Comparison of ENCODE assay signal across 22 cellular contexts in the genomic region with DNA sequence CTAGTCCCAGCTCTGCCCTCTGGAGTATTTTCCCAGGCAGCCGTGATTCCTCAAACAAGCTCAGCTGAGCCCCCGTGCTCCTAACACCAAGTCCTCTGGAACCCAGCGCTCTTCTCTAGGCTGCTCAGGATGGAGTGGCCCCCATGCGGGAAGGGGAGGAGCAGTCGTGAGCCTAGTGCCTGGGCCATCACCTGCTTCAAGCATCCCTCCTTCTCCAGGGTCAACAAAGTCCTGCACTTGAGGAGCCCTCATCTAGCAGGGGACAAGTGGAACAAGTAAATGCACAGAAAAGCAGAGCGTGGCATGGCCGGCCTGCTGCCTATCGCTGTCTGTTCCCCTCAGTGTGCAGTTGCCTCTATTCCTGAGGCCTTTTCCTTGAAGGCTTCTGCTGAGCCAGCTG.
DNase-seq lines count a peak whose midpoint lies in the region; ATAC-seq, FAIRE-seq and TF ChIP-seq lines count a peak whose summit lies in the region.
"Had no signal": no experiment of that assay in that cellular context is flagged by ENCODE, and none has a peak within 500 bp of the region (broad histone marks: within the 10 kb centered on the region; RNA-seq: fewer than 3 reads in every experiment).

No MANE protein-coding gene starts in this region.

- no peaks in the 10 kb centered on the region for H3K9me3 Mint-ChIP-seq in WTC11
- H3K9me3 Mint-ChIP-seq in neural crest cell, result no peaks in the 10 kb centered on the region
- H3K9me3 Mint-ChIP-seq: H9 had no signal

- no peak for FAIRE-seq in small intestine (lab: Jason Lieb, UNC)
- FAIRE-seq: G401.6, GM12892 had no signal

- H3K9me3 ChIP-seq in left ventricle myocardium inferior (replicated peaks) (no peaks in the 10 kb centered on the region), uterus (no peaks in the 10 kb centered on the region), small intestine (ENCODE audit: control insufficient read depth, low read depth) (no peaks in the 10 kb centered on the region)
- H3K9me3 ChIP-seq: BLaER1, SK-N-SH had no signal

- peak; percentile 13 for DNase-seq in Right ventricle myocardium inferior (ENCODE audit: missing footprints)
- DNase-seq in left ventricle myocardium inferior, result no peak
- DNase-seq in WTC11 (ENCODE audit: low spot score), result no peak
- DNase-seq in neural crest cell (ENCODE audit: low read depth, low spot score), result no peak
- no peak for DNase-seq in uterus
- DNase-seq in small intestine, result no peak
- DNase-seq: ACHN; CD4-positive, alpha-beta memory T cell; H9; NCI-H1092 treated with DMSO at 0.1 percent for 48 hours; NCI-H146; NCI-H2029; NCI-H2171; NCI-H526 treated with DMSO at 0.1 percent for 48 hours; OCI-M1; SHP77; SK-N-SH had no signal

- TF ChIP-seq CTCF in left ventricle myocardium inferior (IDR thresholded peaks at IDR 0.05; ENCODE audit: borderline replicate concordance) (no peak), WTC11 (IDR thresholded peaks at IDR 0.05) (no peak), neural crest cell (conservative IDR thresholded peaks at IDR 0.05) (no peak), uterus (IDR thresholded peaks at IDR 0.05) (no peak)

- H3K27ac Mint-ChIP-seq in WTC11, result no peak overlapping the region
- no peak overlapping the region for H3K27ac Mint-ChIP-seq in neural crest cell (ENCODE audit: unreplicated experiment)
- H3K27ac Mint-ChIP-seq: CD4-positive, alpha-beta memory T cell; H9 had no signal

- H3K36me3 ChIP-seq in left ventricle myocardium inferior (no peaks in the 10 kb centered on the region), uterus (no peaks in the 10 kb centered on the region), small intestine (ENCODE audit: control insufficient read depth in 2 of 2, insufficient read depth in 2 of 2, low read length in 2 of 2) (no peaks in the 10 kb centered on the region)
- H3K36me3 ChIP-seq: BLaER1 had no signal

- no peak overlapping the region for H3K4me3 Mint-ChIP-seq in WTC11
- peak overlapping the region; percentile 7 for H3K4me3 Mint-ChIP-seq in neural crest cell
- H3K4me3 Mint-ChIP-seq: CD4-positive, alpha-beta memory T cell; H9 had no signal

- H3K4me1 ChIP-seq in left ventricle myocardium inferior (no peaks in the 10 kb centered on the region), uterus (no peaks in the 10 kb centered on the region), small intestine (ENCODE audit: control insufficient read depth in 2 of 2, insufficient read depth in 1 of 2, low read depth in 1 of 2, low read length in 1 of 2) (no peaks in the 10 kb centered on the region)

- H3K36me3 Mint-ChIP-seq in WTC11 (no peaks in the 10 kb centered on the region), neural crest cell (ENCODE audit: low read depth) (no peaks in the 10 kb centered on the region)
- H3K36me3 Mint-ChIP-seq: CD4-positive, alpha-beta memory T cell had no signal

- H3K27me3 Mint-ChIP-seq in WTC11 (ENCODE audit: low read depth) (peaks cover 42% of the 10 kb centered on the region), neural crest cell (ENCODE audit: low read depth) (peaks cover 46% of the 10 kb centered on the region)

- H3K4me1 Mint-ChIP-seq in WTC11, result peaks cover 4% of the 10 kb centered on the region; the same call in 1 of the 2 replicates
- peaks cover 28% of the 10 kb centered on the region for H3K4me1 Mint-ChIP-seq in neural crest cell

- H3K27ac ChIP-seq in left ventricle myocardium inferior (replicated peaks), result no peak overlapping the region
- H3K27ac ChIP-seq in uterus, result no peak overlapping the region
- H3K27ac ChIP-seq in small intestine (ENCODE audit: low read depth in 1 of 2, low read length in 1 of 2), result no peak overlapping the region
- H3K27ac ChIP-seq: BLaER1, KMS-11 had no signal

- WGBS in small intestine, 3 donors, result 78 to 86% (median 85%) methylated on average over 8 of the region's 8 CpGs

- CTCF ChIA-PET in WTC11 (lab: Charles Lee), result interaction anchor here (1.1 to 1.2 kb wide), 5 partner anchors 20 to 171 kb away, joined by 3 to 6 read pairs (median 4); no protein-coding TSS in a partner anchor

- no peak overlapping the region for H3K4me3 ChIP-seq in left ventricle myocardium inferior
- H3K4me3 ChIP-seq in uterus, result no peak overlapping the region
- no peak overlapping the region for H3K4me3 ChIP-seq in small intestine (ENCODE audit: low read depth in 1 of 2, low read length in 2 of 2)
- H3K4me3 ChIP-seq: BLaER1 had no signal

- POLR2A ChIA-PET in WTC11 (lab: Charles Lee), result no interaction called here

- intact Hi-C loops in Right ventricle myocardium inferior (cut with DNase I), result no loop called here
- intact Hi-C loops in left ventricle myocardium inferior (cut with micrococcal nuclease), result no loop called here
- intact Hi-C loops in uterus (cut with DNase I; ENCODE audit: low total_unique reads), result no loop called here

- ATAC-seq in Right ventricle myocardium inferior, result no peak
- ATAC-seq in WTC11, result peak; percentile 19; the same call in 1 of the 2 replicates
- ATAC-seq in HG03457 (IDR thresholded peaks at IDR 0.05; ENCODE audit: unreplicated experiment), result no peak

- H3K27me3 ChIP-seq in left ventricle myocardium inferior (ENCODE audit: low read depth), result peaks cover 24% of the 10 kb centered on the region
- no peaks in the 10 kb centered on the region for H3K27me3 ChIP-seq in uterus
- H3K27me3 ChIP-seq in small intestine (ENCODE audit: control insufficient read depth in 2 of 2, insufficient read depth in 2 of 2, low read length in 2 of 2), result no peaks in the 10 kb centered on the region
- H3K27me3 ChIP-seq: BLaER1 had no signal

- no peak for TF ChIP-seq POLR2A in uterus (IDR thresholded peaks at IDR 0.05)

TF ChIP-seq in WTC11, 78 proteins besides CTCF, POLR2A, EP300 and RAD21 (continues in another document):
- TF ChIP-seq CREM (CRISPR knock-in tag; IDR thresholded peaks at IDR 0.05), result no peak
- TF ChIP-seq NFATC4 (CRISPR knock-in tag; IDR thresholded peaks at IDR 0.05), result no peak
- TF ChIP-seq ZNF512 (CRISPR knock-in tag; IDR thresholded peaks at IDR 0.05; ENCODE audit: borderline replicate concordance), result no peak
- no peak for TF ChIP-seq TEAD4 (CRISPR knock-in tag; IDR thresholded peaks at IDR 0.05)
- TF ChIP-seq NR1H2 (CRISPR knock-in tag; IDR thresholded peaks at IDR 0.05), result no peak
- no peak for TF ChIP-seq E2F4 (CRISPR knock-in tag; IDR thresholded peaks at IDR 0.05; ENCODE audit: borderline replicate concordance, low read depth)
- TF ChIP-seq AFF4 (CRISPR knock-in tag; IDR thresholded peaks at IDR 0.05; ENCODE audit: borderline replicate concordance), result no peak
- no peak for TF ChIP-seq ZNF671 (CRISPR knock-in tag; IDR thresholded peaks at IDR 0.05)
